ENCODE assay signal across 11 cellular contexts in genomic region chrX:1465261-1466231, GRCh38. TPM values are rescaled to one million over a fixed set of nuclear protein-coding genes. Genes with fewer than 3 reads are reported as not detected.
DNase-seq lines count a peak whose midpoint lies in the region; ATAC-seq and TF ChIP-seq lines count a peak whose summit lies in the region.
"Had no signal": no experiment of that assay in that cellular context is flagged by ENCODE, and none has a peak within 500 bp of the region (broad histone marks: within the 10 kb centered on the region; RNA-seq: fewer than 3 reads in every experiment).

No MANE protein-coding gene starts in this region.

- 21 to 23% methylated on average over 59 to 75 of the region's 75 CpGs for WGBS in GM23248 (ENCODE audit: low coverage in 1 of 2, low lambda C conversion rate in 2 of 2, missing lambda C conversion rate in 2 of 2), 2 experiments

- no peaks in the 10 kb centered on the region for H4K20me1 ChIP-seq in GM23248 (ENCODE audit: insufficient read depth)

- H3K27ac ChIP-seq in GM23248 = no peak overlapping the region
- H3K27ac ChIP-seq: foreskin keratinocyte had no signal

- H3K4me1 ChIP-seq in GM23248 (ENCODE audit: insufficient read depth) = no peaks in the 10 kb centered on the region
- H3K4me1 ChIP-seq: foreskin keratinocyte had no signal

- H3K36me3 ChIP-seq in GM23248 (ENCODE audit: low read depth) = no peaks in the 10 kb centered on the region

- H3K9me3 Mint-ChIP-seq in activated T-cell treated with anti-CD3 and anti-CD28 coated beads, Interleukin-2, amount 50 U/mL, for 24 hours = no peaks in the 10 kb centered on the region
- H3K9me3 Mint-ChIP-seq in activated CD4-positive, alpha-beta memory T cell treated with anti-CD3 and anti-CD28 coated beads, Interleukin-2, amount 10 ng/mL, durations not matched to agents 7 days and 5 days = no peaks in the 10 kb centered on the region
- H3K9me3 Mint-ChIP-seq in glutamatergic neuron (ENCODE audit: unreplicated experiment) = peaks cover 4% of the 10 kb centered on the region

- H3K9ac ChIP-seq in GM23248 = no peak overlapping the region

- TF ChIP-seq CTCF in glutamatergic neuron (IDR thresholded peaks at IDR 0.05; ENCODE audit: partially characterized antibody, unreplicated experiment) = no peak

- no peaks in the 10 kb centered on the region for H3K9me3 ChIP-seq in GM23248 (ENCODE audit: low read depth)

- CTCF ChIA-PET in activated CD4-positive, alpha-beta memory T cell treated with anti-CD3 and anti-CD28 coated beads, Interleukin-2, amount 10 ng/mL, durations not matched to agents 7 days and 5 days (lab: Charles Lee) = no interaction called here

- no peak overlapping the region for H3K4me3 ChIP-seq in GM23248

- peaks cover 28% of the 10 kb centered on the region for H3K27me3 ChIP-seq in GM23248 (replicated peaks; ENCODE audit: insufficient read depth)

- H3K79me2 ChIP-seq in GM23248 (ENCODE audit: insufficient read depth) = no peaks in the 10 kb centered on the region

- H3F3A ChIP-seq in GM23248 (ENCODE audit: insufficient read depth) = no peaks in the 10 kb centered on the region

- POLR2A ChIA-PET in activated CD4-positive, alpha-beta memory T cell treated with anti-CD3 and anti-CD28 coated beads, Interleukin-2, amount 10 ng/mL, durations not matched to agents 7 days and 5 days (lab: Charles Lee) = no interaction called here

- ATAC-seq in stimulated activated naive CD8-positive, alpha-beta T cell treated with anti-CD3 and anti-CD28 coated beads, Interleukin-15, Interleukin-2, amounts not matched to agents 100 U/mL and 50 U/mL, for 24 hours = no peak
- ATAC-seq: foreskin keratinocyte had no signal

- in situ Hi-C loops in GM23248 (cut with MboI) = no loop called here

- no peaks in the 10 kb centered on the region for H3K27me3 Mint-ChIP-seq in activated T-cell treated with anti-CD3 and anti-CD28 coated beads, Interleukin-2, amount 50 U/mL, for 24 hours
- no peaks in the 10 kb centered on the region for H3K27me3 Mint-ChIP-seq in activated CD4-positive, alpha-beta memory T cell treated with anti-CD3 and anti-CD28 coated beads, Interleukin-2, amount 10 ng/mL, durations not matched to agents 7 days and 5 days
- peaks cover 14% of the 10 kb centered on the region for H3K27me3 Mint-ChIP-seq in glutamatergic neuron (ENCODE audit: unreplicated experiment)

- peak; percentile 31 for DNase-seq in activated T-cell treated with anti-CD3 and anti-CD28 coated beads, Interleukin-2, amount 50 U/mL, for 24 hours
- no peak for DNase-seq in activated T-cell treated with anti-CD3 and anti-CD28 coated beads, Interleukin-2, amount 50 U/mL, for 1 hour
- DNase-seq in activated CD4-positive, alpha-beta memory T cell treated with anti-CD3 and anti-CD28 coated beads, Interleukin-2, amount 10 ng/mL, durations not matched to agents 7 days and 5 days = peak; percentile 15
- DNase-seq in glutamatergic neuron = no peak
- DNase-seq in stimulated activated naive CD8-positive, alpha-beta T cell treated with anti-CD3 and anti-CD28 coated beads, Interleukin-15, Interleukin-2, amounts not matched to agents 100 U/mL and 50 U/mL, for 24 hours = peak; percentile 3
- no peak for DNase-seq in GM23248
- DNase-seq in SHP77 treated with DMSO at 0.1 percent for 48 hours (lab: John Stamatoyannopoulos, UW) = no peak
- DNase-seq in middle frontal gyrus (ENCODE audit: extremely low spot score, low spot score) = no peak
- DNase-seq: central memory CD4-positive, alpha-beta T cell; NCI-H446 treated with DMSO at 0.1 percent for 48 hours had no signal

- peak overlapping the region; percentile 50 for H3K27ac Mint-ChIP-seq in activated T-cell treated with anti-CD3 and anti-CD28 coated beads, Interleukin-2, amount 50 U/mL, for 24 hours
- peak overlapping the region; percentile 92 for H3K27ac Mint-ChIP-seq in activated CD4-positive, alpha-beta memory T cell treated with anti-CD3 and anti-CD28 coated beads, Interleukin-2, amount 10 ng/mL, durations not matched to agents 7 days and 5 days
- H3K27ac Mint-ChIP-seq in glutamatergic neuron (ENCODE audit: unreplicated experiment) = no peak overlapping the region

- H3K4me3 Mint-ChIP-seq in activated T-cell treated with anti-CD3 and anti-CD28 coated beads, Interleukin-2, amount 50 U/mL, for 24 hours = peak overlapping the region; percentile 61
- peak overlapping the region; percentile 85 for H3K4me3 Mint-ChIP-seq in activated CD4-positive, alpha-beta memory T cell treated with anti-CD3 and anti-CD28 coated beads, Interleukin-2, amount 10 ng/mL, durations not matched to agents 7 days and 5 days
- H3K4me3 Mint-ChIP-seq in glutamatergic neuron (ENCODE audit: unreplicated experiment) = peak overlapping the region; percentile 15

- no peaks in the 10 kb centered on the region for H3K9me2 ChIP-seq in GM23248 (ENCODE audit: insufficient read depth)

- peaks cover 82% of the 10 kb centered on the region for H3K4me1 Mint-ChIP-seq in activated T-cell treated with anti-CD3 and anti-CD28 coated beads, Interleukin-2, amount 50 U/mL, for 24 hours (ENCODE audit: low read depth)
- peaks cover 88% of the 10 kb centered on the region for H3K4me1 Mint-ChIP-seq in activated CD4-positive, alpha-beta memory T cell treated with anti-CD3 and anti-CD28 coated beads, Interleukin-2, amount 10 ng/mL, durations not matched to agents 7 days and 5 days
- no peaks in the 10 kb centered on the region for H3K4me1 Mint-ChIP-seq in glutamatergic neuron (ENCODE audit: low read depth, unreplicated experiment)

- no peak overlapping the region for H2AFZ ChIP-seq in GM23248

- peaks cover 34% of the 10 kb centered on the region for H3K36me3 Mint-ChIP-seq in activated T-cell treated with anti-CD3 and anti-CD28 coated beads, Interleukin-2, amount 50 U/mL, for 24 hours (ENCODE audit: low read depth)
- peaks cover 71% of the 10 kb centered on the region for H3K36me3 Mint-ChIP-seq in activated CD4-positive, alpha-beta memory T cell treated with anti-CD3 and anti-CD28 coated beads, Interleukin-2, amount 10 ng/mL, durations not matched to agents 7 days and 5 days (ENCODE audit: low read depth)
- H3K36me3 Mint-ChIP-seq in glutamatergic neuron (ENCODE audit: unreplicated experiment) = no peaks in the 10 kb centered on the region

- H3K4me2 ChIP-seq in GM23248 (ENCODE audit: unreplicated experiment) = no peak overlapping the region

RNA-seq across cellular contexts. Expression of gene ASMTL, which starts 12.8 kb away (rescaled TPM):
- 10 to 100 TPM; 62.2 to 63.3 TPM for total RNA-seq in activated CD4-positive, alpha-beta memory T cell treated with anti-CD3 and anti-CD28 coated beads, Interleukin-2, amount 10 ng/mL, durations not matched to agents 7 days and 5 days
- total RNA-seq in glutamatergic neuron (ENCODE audit: unreplicated experiment) = 45.5 TPM
- total RNA-seq in GM23248 (2014; rRNA removed; shearing (Covaris generic)) = 8.1 and 15.7 TPM in 2 replicates
- 36.2 and 38.4 TPM in 2 replicates for polyA plus RNA-seq in GM23248 (2016; fragmentation: Nextera tagmentation; extraction: Ambion mirVana)

Comparison
In these comparisons a context has a peak if more than half of its experiments do, and no peak if none do; other contexts are left out.
1. DNase-seq: peak in activated T-cell treated with anti-CD3 and anti-CD28 coated beads, Interleukin-2, amount 50 U/mL, for 24 hours (single experiment), activated CD4-positive, alpha-beta memory T cell treated with anti-CD3 and anti-CD28 coated beads, Interleukin-2, amount 10 ng/mL, durations not matched to agents 7 days and 5 days (single experiment) and stimulated activated naive CD8-positive, alpha-beta T cell treated with anti-CD3 and anti-CD28 coated beads, Interleukin-15, Interleukin-2, amounts not matched to agents 100 U/mL and 50 U/mL, for 24 hours (single experiment); none in activated T-cell treated with anti-CD3 and anti-CD28 coated beads, Interleukin-2, amount 50 U/mL, for 1 hour (single experiment), glutamatergic neuron (single experiment), GM23248 (single experiment), SHP77 treated with DMSO at 0.1 percent for 48 hours (single experiment) and middle frontal gyrus (single experiment).
2. H3K4me3 Mint-ChIP-seq: peak in every context shown above with its lines; median percentile 85 in activated CD4-positive, alpha-beta memory T cell treated with anti-CD3 and anti-CD28 coated beads, Interleukin-2, amount 10 ng/mL, durations not matched to agents 7 days and 5 days; 61 in activated T-cell treated with anti-CD3 and anti-CD28 coated beads, Interleukin-2, amount 50 U/mL, for 24 hours; 15 in glutamatergic neuron.